ENCODE assay signal across 23 cellular contexts in genomic region chr2:130884503-130884902, GRCh38. TPM values are rescaled to one million over a fixed set of nuclear protein-coding genes. Genes with fewer than 3 reads are reported as not detected.
"Had no signal": no experiment of that assay in that cellular context is flagged by ENCODE, and none has a peak within 500 bp of the region (broad histone marks: within the 10 kb centered on the region; RNA-seq: fewer than 3 reads in every experiment).

No MANE protein-coding gene starts in this region.

- H3K27ac ChIP-seq: coronary artery, left ventricle myocardium inferior, neutrophil, ovary, psoas muscle, right atrium auricular region, tibial artery had no signal

- H3K27me3 ChIP-seq: ovary, right atrium auricular region had no signal

- DNase-seq: activated CD4-positive, alpha-beta T cell treated with anti-CD3 and anti-CD28 coated beads, Interleukin-2, amount 10 ng/mL, durations not matched to agents 7 days and 5 days; activated CD8-positive, alpha-beta memory T cell treated with anti-CD3 and anti-CD28 coated beads, Interleukin-2, amount 10 ng/mL, durations not matched to agents 7 days and 5 days; activated CD8-positive, alpha-beta T cell treated with anti-CD3 and anti-CD28 coated beads for 36 hours; activated gamma-delta T cell; activated naive CD4-positive, alpha-beta T cell treated with anti-CD3 and anti-CD28 coated beads, Interleukin-2, amount 50 U/mL, for 16 hours; activated naive CD8-positive, alpha-beta T cell treated with anti-CD3 and anti-CD28 coated beads, Interleukin-2, amount 50 U/mL, for 24 hours; activated T-cell treated with anti-CD3 and anti-CD28 coated beads for 4 hours; cerebellar nuclear complex; endodermal cell; foreskin melanocyte; kidney glomerular epithelial cell; left ventricle myocardium inferior; midbrain; ovary; psoas muscle; stimulated activated CD4-positive, alpha-beta T cell treated with anti-CD3 and anti-CD28 coated beads, Interleukin-1b, Interleukin-23, amount 100 ng/mL, for 48 hours; substantia nigra; tibial artery had no signal

- H3K9me3 ChIP-seq: neutrophil, ovary, psoas muscle, right atrium auricular region, tibial artery had no signal

- H3K36me3 ChIP-seq: left ventricle myocardium inferior, neutrophil, ovary, right atrium auricular region, tibial artery had no signal

- H3K4me1 ChIP-seq: left ventricle myocardium inferior, psoas muscle, right atrium auricular region, tibial artery had no signal

- H3K4me3 ChIP-seq: coronary artery, left ventricle myocardium inferior, ovary, psoas muscle, right atrium auricular region, tibial artery had no signal

RNA-seq across cellular contexts. Expression of gene ARHGEF4, which starts 47.8 kb away (rescaled TPM):
- total RNA-seq: natural killer cell treated with Interleukin-12 subunit alpha and Interleukin-12 subunit beta and Interleukin-15 and Interleukin-18, amount 100 ng/mL, for 72 hours; T-helper 2 cell treated with Interferon-gamma antibody and Interleukin-4, amounts not matched to agents 100 ng/mL and 5 ng/mL, for 36 hours had no signal
